Comparison of ENCODE assay signal across 18 cellular contexts in genomic region chr9:114774504-114774903, GRCh38. TPM values are rescaled to one million over a fixed set of nuclear protein-coding genes. Genes with fewer than 3 reads are reported as not detected.
DNase-seq lines count a peak whose midpoint lies in the region; ATAC-seq lines count a peak whose summit lies in the region.
"Had no signal": no experiment of that assay in that cellular context is flagged by ENCODE, and none has a peak within 500 bp of the region (broad histone marks: within the 10 kb centered on the region; RNA-seq: fewer than 3 reads in every experiment).

No MANE protein-coding gene starts in this region.

- POLR2A ChIA-PET in CD4-positive, alpha-beta memory T cell (lab: Charles Lee; ENCODE audit: partially characterized antibody) = no interaction called here

- no peaks in the 10 kb centered on the region for H3K9me3 ChIP-seq in CD4-positive, alpha-beta memory T cell (ENCODE audit: control insufficient read depth in 1 of 2, low read length in 2 of 2)
- H3K9me3 ChIP-seq: adrenal gland, BE2C, left ventricle myocardium inferior, MG63, right lobe of liver had no signal

- CTCF ChIA-PET in CD4-positive, alpha-beta memory T cell (lab: Charles Lee; ENCODE audit: partially characterized antibody) = no interaction called here

- peak overlapping the region in 1 of 7 donors; percentile 32 for H3K27ac Mint-ChIP-seq in CD4-positive, alpha-beta memory T cell
- H3K27ac Mint-ChIP-seq: HFFc6 had no signal

- no peaks in the 10 kb centered on the region for H3K27me3 ChIP-seq in CD4-positive, alpha-beta memory T cell (ENCODE audit: insufficient read depth, low read length)
- H3K27me3 ChIP-seq: adrenal gland, BE2C, MG63, right lobe of liver had no signal

- H3K4me1 Mint-ChIP-seq in CD4-positive, alpha-beta memory T cell = peaks cover 20 to 26% (median 23%) of the 10 kb centered on the region in 4 donors

- no peak overlapping the region for H3K4me3 ChIP-seq in CD4-positive, alpha-beta memory T cell (ENCODE audit: low read length in 2 of 2)
- H3K4me3 ChIP-seq: adrenal gland, cardiac muscle cell, left ventricle myocardium inferior, MG63, right lobe of liver had no signal

- peak overlapping the region in 5 of 8 donors; percentile 3 to 54 (median 39) for H3K4me3 Mint-ChIP-seq in CD4-positive, alpha-beta memory T cell
- H3K4me3 Mint-ChIP-seq: HFFc6 had no signal

- H3K4me1 ChIP-seq in CD4-positive, alpha-beta memory T cell (ENCODE audit: insufficient read depth, low read length) = peaks cover 16% of the 10 kb centered on the region
- H3K4me1 ChIP-seq: BE2C, left ventricle myocardium inferior had no signal

- peaks cover 0 to 3% of the 10 kb centered on the region in 2 donors for H3K27me3 Mint-ChIP-seq in CD4-positive, alpha-beta memory T cell

- no peaks in the 10 kb centered on the region for H3K36me3 ChIP-seq in CD4-positive, alpha-beta memory T cell (ENCODE audit: insufficient read depth, low read length)
- H3K36me3 ChIP-seq: adrenal gland, BE2C, cardiac muscle cell, left ventricle myocardium inferior, MG63, right lobe of liver had no signal

- DNase-seq in CD4-positive, alpha-beta memory T cell = no peak
- peak; percentile 39 for DNase-seq in NCI-H69 (lab: John Stamatoyannopoulos, UW)
- peak; percentile 11 for DNase-seq in islet precursor cell
- DNase-seq in NCI-H1694 treated with DMSO at 0.1 percent for 48 hours (lab: John Stamatoyannopoulos, UW) = no peak
- DNase-seq: adrenal gland; BE2C; HFFc6; left ventricle myocardium inferior; MG63; NCI-H2107; right lobe of liver; stimulated activated CD4-positive, alpha-beta T cell treated with anti-CD3 and anti-CD28 coated beads, Interleukin-2, amount 100 ng/mL, for 48 hours had no signal

- intact Hi-C loops in CD4-positive, alpha-beta memory T cell (cut with micrococcal nuclease) = loop anchor here (10.0 kb wide), 1 partner anchor 50 kb away; no protein-coding TSS in a partner anchor

- H3K27ac ChIP-seq in CD4-positive, alpha-beta memory T cell (ENCODE audit: low read depth, low read length) = no peak overlapping the region
- H3K27ac ChIP-seq: adrenal gland, cardiac muscle cell, left ventricle myocardium inferior, right lobe of liver had no signal

- H3K36me3 Mint-ChIP-seq in CD4-positive, alpha-beta memory T cell = no peaks in the 10 kb centered on the region

- ATAC-seq in GM18870 (IDR thresholded peaks at IDR 0.05; ENCODE audit: unreplicated experiment) (peak; percentile 53), HG02885 (IDR thresholded peaks at IDR 0.05; ENCODE audit: poor library complexity, unreplicated experiment) (no peak), GM21360 (IDR thresholded peaks at IDR 0.05; ENCODE audit: unreplicated experiment) (no peak)
- ATAC-seq: esophagus mucosa, right lobe of liver, SK-N-SH treated with all-trans-retinoic acid at 6 μM for 48 hours had no signal

- H3K9me3 Mint-ChIP-seq in CD4-positive, alpha-beta memory T cell = peaks cover 0 to 3% (median 0%) of the 10 kb centered on the region in 8 donors
- H3K9me3 Mint-ChIP-seq: HFFc6 had no signal

RNA-seq across cellular contexts. Expression of gene TNFSF15, which starts 31.3 kb away (rescaled TPM):
- under 1 TPM; 0.06 to 0.11 TPM for total RNA-seq in CD4-positive, alpha-beta memory T cell
- polyA plus RNA-seq in CD4-positive, alpha-beta memory T cell = not detected
- total RNA-seq: cardiac muscle cell had no signal
- polyA plus RNA-seq: cardiac muscle cell had no signal

Comparison
In these comparisons a context has a peak if more than half of its experiments do, and no peak if none do; other contexts are left out.
1. DNase-seq: peak in NCI-H69 (single experiment) and islet precursor cell (single experiment); none in CD4-positive, alpha-beta memory T cell (0 of 5) and NCI-H1694 treated with DMSO at 0.1 percent for 48 hours (single experiment).